ENCODE assay signal across 23 cellular contexts in the genomic region with DNA sequence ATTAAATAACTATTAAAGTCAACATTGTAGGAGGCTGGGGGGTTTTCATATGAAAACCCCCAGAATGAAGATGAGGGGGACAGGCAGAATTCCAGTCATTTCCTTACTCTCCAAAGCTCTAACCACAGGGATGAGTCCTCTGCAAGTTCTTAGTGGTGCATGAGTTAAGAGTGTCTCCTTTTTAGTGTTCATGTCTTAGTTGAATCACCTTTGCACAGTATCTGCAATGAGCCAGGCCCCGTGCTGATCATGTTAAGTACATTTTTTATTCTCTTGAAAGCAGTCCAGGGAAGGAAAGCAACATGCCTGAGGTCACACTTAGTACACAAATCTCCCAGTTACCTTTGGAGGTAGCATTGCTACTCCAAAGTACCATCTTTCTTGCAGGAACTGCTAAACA. TPM values are rescaled to one million over a fixed set of nuclear protein-coding genes. Genes with fewer than 3 reads are reported as not detected.
"Had no signal": no experiment of that assay in that cellular context is flagged by ENCODE, and none has a peak within 500 bp of the region (broad histone marks: within the 10 kb centered on the region; RNA-seq: fewer than 3 reads in every experiment).

No MANE protein-coding gene starts in this region.

- H3K9me3 ChIP-seq: adrenal gland, ascending aorta, left lung, testis, upper lobe of left lung had no signal

- ATAC-seq: left lung, natural killer cell had no signal

- H3K4me1 Mint-ChIP-seq: natural killer cell had no signal

- H3K36me3 Mint-ChIP-seq: natural killer cell had no signal

- H3K36me3 ChIP-seq: adrenal gland, ascending aorta, left lung, upper lobe of left lung had no signal

- H3K27me3 ChIP-seq: adrenal gland, ascending aorta, left lung, testis, upper lobe of left lung had no signal

- H3K4me3 Mint-ChIP-seq: activated CD4-positive, alpha-beta memory T cell treated with anti-CD3 and anti-CD28 coated beads, Interleukin-2, amount 10 ng/mL, durations not matched to agents 7 days and 5 days; activated naive CD8-positive, alpha-beta T cell; activated T-helper 1 cell treated with anti-CD3 and anti-CD28 coated beads, Interleukin-12 subunit alpha, Interleukin-12 subunit beta, Interleukin-2, Interleukin-4 antibody, amounts not matched to agents 30 ng/mL and 10 ng/mL and 1 ng/mL, durations not matched to agents 14 hours and 24 hours and 36 hours; natural killer cell had no signal

- H3K27ac Mint-ChIP-seq: activated CD4-positive, alpha-beta memory T cell treated with anti-CD3 and anti-CD28 coated beads, Interleukin-2, amount 10 ng/mL, durations not matched to agents 7 days and 5 days; activated naive CD8-positive, alpha-beta T cell; activated T-helper 1 cell treated with anti-CD3 and anti-CD28 coated beads, Interleukin-12 subunit alpha, Interleukin-12 subunit beta, Interleukin-2, Interleukin-4 antibody, amounts not matched to agents 30 ng/mL and 10 ng/mL and 1 ng/mL, durations not matched to agents 14 hours and 24 hours and 36 hours; natural killer cell; progenitor cell of endocrine pancreas had no signal

- H3K27ac ChIP-seq: adrenal gland, ascending aorta, left lung, testis, upper lobe of left lung had no signal

- H3K4me3 ChIP-seq: adrenal gland, ascending aorta, left lung, lung, testis, upper lobe of left lung had no signal

- H3K4me1 ChIP-seq: adrenal gland, ascending aorta, testis had no signal

- DNase-seq: activated CD4-positive, alpha-beta memory T cell treated with anti-CD3 and anti-CD28 coated beads, Interleukin-2, amount 10 ng/mL, durations not matched to agents 7 days and 5 days; activated gamma-delta T cell treated with Interleukin-2 at 50 U/mL for 16 hours; adrenal gland; central memory CD4-positive, alpha-beta T cell; effector memory CD4-positive, alpha-beta T cell; hippocampal formation; kidney glomerular epithelial cell; left lung; natural killer cell; retina; stimulated activated CD4-positive, alpha-beta T cell treated with anti-CD3 and anti-CD28 coated beads, Interleukin-12 subunit alpha, Interleukin-12 subunit beta, amount 100 ng/mL, for 4 hours; stimulated activated naive CD4-positive, alpha-beta T cell; T-helper 1 cell; testis had no signal

- H3K9me3 Mint-ChIP-seq: activated CD4-positive, alpha-beta memory T cell treated with anti-CD3 and anti-CD28 coated beads, Interleukin-2, amount 10 ng/mL, durations not matched to agents 7 days and 5 days; activated T-helper 1 cell treated with anti-CD3 and anti-CD28 coated beads, Interleukin-12 subunit alpha, Interleukin-12 subunit beta, Interleukin-2, Interleukin-4 antibody, amounts not matched to agents 30 ng/mL and 10 ng/mL and 1 ng/mL, durations not matched to agents 14 hours and 24 hours and 36 hours; natural killer cell had no signal

RNA-seq across cellular contexts. Expression of a gene that starts 25.7 kb away (rescaled TPM):
- total RNA-seq: activated CD4-positive, alpha-beta memory T cell treated with anti-CD3 and anti-CD28 coated beads, Interleukin-2, amount 10 ng/mL, durations not matched to agents 7 days and 5 days; activated T-helper 1 cell treated with anti-CD3 and anti-CD28 coated beads, Interleukin-12 subunit alpha, Interleukin-12 subunit beta, Interleukin-2, Interleukin-4 antibody, amounts not matched to agents 30 ng/mL and 10 ng/mL and 1 ng/mL, durations not matched to agents 14 hours and 24 hours and 36 hours; adrenal gland; ascending aorta; dermis blood vessel endothelial cell; frontal cortex; left lung; lung; natural killer cell; osteocyte; progenitor cell of endocrine pancreas; testis; upper lobe of left lung had no signal
- polyA plus RNA-seq: adrenal gland, lung had no signal

RNA-seq across cellular contexts. Expression of a gene that starts 36.6 kb away (rescaled TPM):
- total RNA-seq: ascending aorta had no signal
